8 cellular contexts compared by ENCODE assay signal in the genomic region with DNA sequence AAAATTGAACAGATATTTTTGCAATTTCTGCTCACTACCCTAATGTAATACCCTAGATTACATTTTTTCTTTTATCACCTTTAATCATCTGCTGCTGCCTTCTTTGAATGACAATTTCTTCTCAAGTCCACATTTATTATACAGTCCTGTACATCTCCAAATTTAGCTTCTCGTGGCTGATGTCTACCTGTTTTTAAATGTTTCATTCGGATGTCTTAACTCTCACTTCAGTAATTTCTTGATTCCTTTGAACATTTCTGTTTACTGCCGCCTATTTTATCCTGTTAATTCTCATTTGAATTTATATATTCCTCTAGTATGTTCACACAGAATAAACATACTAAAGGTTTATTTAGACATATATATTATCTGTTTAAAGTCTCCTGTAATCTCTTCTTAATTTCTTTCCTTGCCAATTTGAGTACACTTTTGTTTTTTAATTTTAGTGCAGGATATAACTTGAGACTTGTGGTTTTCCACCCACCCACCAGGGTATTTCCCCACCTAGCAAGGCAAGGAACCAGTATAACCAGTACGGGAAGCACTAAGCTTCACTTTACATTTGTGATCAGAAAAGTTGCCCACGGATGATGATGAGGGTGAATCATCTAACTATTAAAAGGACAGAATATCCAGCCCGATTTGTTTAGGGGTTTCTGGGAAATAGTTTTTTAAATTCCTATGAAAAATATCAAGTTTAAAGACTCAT. TPM values are rescaled to one million over a fixed set of nuclear protein-coding genes. Genes with fewer than 3 reads are reported as not detected.
A peak's percentile ranks its signal among the peaks of the same experiment; 100 is the strongest.
DNase-seq lines count a peak whose midpoint lies in the region; ATAC-seq, FAIRE-seq and TF ChIP-seq lines count a peak whose summit lies in the region.

No MANE protein-coding gene starts in this region.

- no peak for FAIRE-seq in D721Med (lab: Jason Lieb, UNC)

- peak overlapping the region; percentile 93 for H2AFZ ChIP-seq in OCI-LY7 (ENCODE audit: low read length)

- peak overlapping the region in 8 of 11 experiments; percentile 11 to 69 (median 36); a peak in 11 of 22 replicates for H3K4me2 ChIP-seq in BLaER1 treated with 17β-estradiol and CSF1 and Interleukin-3, amounts not matched to agents 10 nM and 100 nM
- peak overlapping the region; percentile 69 for H3K4me2 ChIP-seq in OCI-LY7 (ENCODE audit: low read length)

- H3K4me1 ChIP-seq in BLaER1 treated with 17β-estradiol and CSF1 and Interleukin-3, amounts not matched to agents 10 nM and 100 nM, result peaks cover 0 to 16% (median 8%) of the 10 kb centered on the region in 10 experiments; a peak in 9 of 20 replicates
- H3K4me1 ChIP-seq in OCI-LY7 (ENCODE audit: insufficient read depth, low read length, poor library complexity, severe bottlenecking), result peaks cover 20% of the 10 kb centered on the region
- no peaks in the 10 kb centered on the region for H3K4me1 ChIP-seq in colonic mucosa

- H3K36me3 ChIP-seq in BLaER1 treated with 17β-estradiol and CSF1 and Interleukin-3, amounts not matched to agents 10 nM and 100 nM, result no peaks in the 10 kb centered on the region
- H3K36me3 ChIP-seq in OCI-LY7 (ENCODE audit: insufficient read depth, low read length), result no peaks in the 10 kb centered on the region
- H3K36me3 ChIP-seq in colonic mucosa, result no peaks in the 10 kb centered on the region

- no peaks in the 10 kb centered on the region for H4K20me1 ChIP-seq in BLaER1 treated with 17β-estradiol and CSF1 and Interleukin-3, amounts not matched to agents 10 nM and 100 nM
- H4K20me1 ChIP-seq in OCI-LY7 (ENCODE audit: insufficient read depth, low read length), result no peaks in the 10 kb centered on the region

- intact Hi-C loops in OCI-LY7 (cut with micrococcal nuclease; ENCODE audit: unreplicated experiment) (no loop called here), colonic mucosa (cut with DNase I) (no loop called here)

- no TSS peak for BruUV-seq in OCI-LY7 (replicated peaks; lab: Mats Ljungman, UMichigan)

- DNase-seq in OCI-LY7 (ENCODE audit: low spot score), result peak; percentile 56
- no peak for DNase-seq in GDM1 (lab: John Stamatoyannopoulos, UW)
- no peak for DNase-seq in D721Med (ENCODE audit: insufficient read length, low spot score)
- DNase-seq in colonic mucosa, result no peak
- DNase-seq in NCI-H1930 (lab: John Stamatoyannopoulos, UW), result no peak

- H3K79me2 ChIP-seq in OCI-LY7 (ENCODE audit: insufficient read depth, low read depth, low read length), result no peaks in the 10 kb centered on the region

- no peak overlapping the region for H3K9ac ChIP-seq in BLaER1 treated with 17β-estradiol and CSF1 and Interleukin-3, amounts not matched to agents 10 nM and 100 nM
- no peak overlapping the region for H3K9ac ChIP-seq in colonic mucosa (ENCODE audit: low read depth in 2 of 2, low read length in 2 of 2)

- H3K9me2 ChIP-seq in OCI-LY7 (ENCODE audit: insufficient read depth, low read length), result no peaks in the 10 kb centered on the region

- POLR2A ChIA-PET in OCI-LY7 (lab: Charles Lee), result interaction anchor here (0.5 to 2.4 kb wide), 7 partner anchors 8 to 952 kb away, joined by 3 to 15 read pairs (median 3); no protein-coding TSS in a partner anchor

- H3K9me3 ChIP-seq in BLaER1 treated with 17β-estradiol and CSF1 and Interleukin-3, amounts not matched to agents 10 nM and 100 nM (replicated peaks in 1 of 11), result no peaks in the 10 kb centered on the region
- H3K9me3 ChIP-seq in OCI-LY7 (ENCODE audit: low read length), result no peaks in the 10 kb centered on the region
- H3K9me3 ChIP-seq in colonic mucosa, result no peaks in the 10 kb centered on the region

- no peaks in the 10 kb centered on the region for H3K27me3 ChIP-seq in BLaER1 treated with 17β-estradiol and CSF1 and Interleukin-3, amounts not matched to agents 10 nM and 100 nM
- H3K27me3 ChIP-seq in colonic mucosa, result no peaks in the 10 kb centered on the region

- CTCF ChIA-PET in OCI-LY7 (lab: Charles Lee; ENCODE audit: unreplicated experiment), result no interaction called here

- no peak overlapping the region for H3K27ac ChIP-seq in BLaER1 treated with 17β-estradiol and CSF1 and Interleukin-3, amounts not matched to agents 10 nM and 100 nM
- H3K27ac ChIP-seq in OCI-LY7 (ENCODE audit: low read depth, low read length, poor library complexity, severe bottlenecking) (peak overlapping the region; percentile 9), colonic mucosa (no peak overlapping the region)

- peak; percentile 79 for ATAC-seq in GM21367 (IDR thresholded peaks at IDR 0.05; ENCODE audit: unreplicated experiment)
- ATAC-seq in esophagus mucosa, result peak; percentile 77

- TF ChIP-seq CTCF in OCI-LY7 (conservative IDR thresholded peaks at IDR 0.05; ENCODE audit: low read length) (0 out of 2 replicates have a peak, but pooled peaks have one; percentile 12), D721Med (IDR thresholded peaks at IDR 0.05; ENCODE audit: insufficient read depth, missing control alignments) (no peak), colonic mucosa (IDR thresholded peaks at IDR 0.05) (no peak)

- no peak overlapping the region for H3K4me3 ChIP-seq in BLaER1 treated with 17β-estradiol and CSF1 and Interleukin-3, amounts not matched to agents 10 nM and 100 nM
- peak overlapping the region; percentile 18 for H3K4me3 ChIP-seq in OCI-LY7 (ENCODE audit: low read depth, low read length, poor library complexity, severe bottlenecking)
- no peak overlapping the region for H3K4me3 ChIP-seq in colonic mucosa

RNA-seq across cellular contexts. Expression of gene INSL5, which starts 12.7 kb away (rescaled TPM):
- not detected in 2 replicates for total RNA-seq in OCI-LY7 (2014; rRNA removed; shearing (Covaris generic))
- total RNA-seq in OCI-LY7 (2022), result not detected in 2 replicates
- not detected for total RNA-seq in esophagus mucosa
- total RNA-seq in colonic mucosa, result 10 to 100 TPM in 1 of 2 donors, 1 to 10 TPM in 1; 1.6 to 27.2 TPM

RNA-seq across cellular contexts. Expression of gene DYNLT5, which starts 36.1 kb away (rescaled TPM):
- total RNA-seq in OCI-LY7 (2014; rRNA removed; shearing (Covaris generic)), result 0.59 and 0.66 TPM in 2 replicates
- total RNA-seq in OCI-LY7 (2022) (0.30 TPM in 1 of 2 replicates, not detected in the other), esophagus mucosa (not detected), colonic mucosa (under 1 TPM in 1 of 2 donors, not detected in 1; 0.72 TPM)
